Comparison of ENCODE assay signal across 1 cellular context in the genomic region with DNA sequence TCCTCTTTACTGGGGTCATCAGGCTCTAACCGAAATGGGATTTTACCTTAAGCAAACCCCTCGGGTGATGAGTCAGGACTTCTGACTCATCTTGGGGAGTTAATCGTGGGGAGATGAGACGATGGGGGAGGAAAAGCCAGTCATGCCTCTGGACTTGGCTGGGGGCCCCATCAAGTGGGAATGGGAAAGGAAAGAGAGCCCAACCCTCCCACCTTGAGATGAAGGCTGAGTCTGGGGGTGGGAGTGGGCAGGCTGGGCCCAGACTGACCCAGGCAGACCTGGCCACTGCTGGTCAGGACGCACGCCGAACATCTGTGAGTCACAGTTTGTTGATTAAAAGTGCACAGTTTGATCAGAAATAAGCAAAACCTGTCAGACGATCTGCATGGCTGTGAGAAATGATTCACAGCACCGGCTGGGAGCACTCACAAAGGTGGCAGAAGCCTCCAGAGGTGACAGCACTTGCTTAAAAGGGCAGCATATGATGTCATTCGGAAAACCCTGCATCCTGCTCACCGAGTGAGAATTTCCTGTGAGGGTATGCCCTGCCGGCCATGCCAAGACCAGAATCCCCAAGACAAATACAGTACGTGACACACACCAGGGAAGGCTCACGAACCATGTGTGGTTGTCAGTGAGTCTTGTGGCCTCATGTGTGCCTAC.
TF ChIP-seq lines count a peak whose summit lies in the region.

No MANE protein-coding gene starts in this region.

TF ChIP-seq in K562, 482 proteins besides CTCF, POLR2A, EP300 and RAD21 (continued from another document and continues in another):
- TF ChIP-seq, protein P1, sequence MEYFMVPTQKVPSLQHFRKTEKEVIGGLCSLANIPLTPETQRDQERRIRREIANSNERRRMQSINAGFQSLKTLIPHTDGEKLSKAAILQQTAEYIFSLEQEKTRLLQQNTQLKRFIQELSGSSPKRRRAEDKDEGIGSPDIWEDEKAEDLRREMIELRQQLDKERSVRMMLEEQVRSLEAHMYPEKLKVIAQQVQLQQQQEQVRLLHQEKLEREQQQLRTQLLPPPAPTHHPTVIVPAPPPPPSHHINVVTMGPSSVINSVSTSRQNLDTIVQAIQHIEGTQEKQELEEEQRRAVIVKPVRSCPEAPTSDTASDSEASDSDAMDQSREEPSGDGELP (CRISPR knock-in tag; IDR thresholded peaks at IDR 0.05; ENCODE audit: borderline replicate concordance), result peak; percentile 50; the same call in 1 of the 2 replicates
- TF ChIP-seq, protein P2, sequence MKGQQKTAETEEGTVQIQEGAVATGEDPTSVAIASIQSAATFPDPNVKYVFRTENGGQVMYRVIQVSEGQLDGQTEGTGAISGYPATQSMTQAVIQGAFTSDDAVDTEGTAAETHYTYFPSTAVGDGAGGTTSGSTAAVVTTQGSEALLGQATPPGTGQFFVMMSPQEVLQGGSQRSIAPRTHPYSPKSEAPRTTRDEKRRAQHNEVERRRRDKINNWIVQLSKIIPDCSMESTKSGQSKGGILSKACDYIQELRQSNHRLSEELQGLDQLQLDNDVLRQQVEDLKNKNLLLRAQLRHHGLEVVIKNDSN (CRISPR knock-in tag; IDR thresholded peaks at IDR 0.05), result no peak
- TF ChIP-seq, protein P3, sequence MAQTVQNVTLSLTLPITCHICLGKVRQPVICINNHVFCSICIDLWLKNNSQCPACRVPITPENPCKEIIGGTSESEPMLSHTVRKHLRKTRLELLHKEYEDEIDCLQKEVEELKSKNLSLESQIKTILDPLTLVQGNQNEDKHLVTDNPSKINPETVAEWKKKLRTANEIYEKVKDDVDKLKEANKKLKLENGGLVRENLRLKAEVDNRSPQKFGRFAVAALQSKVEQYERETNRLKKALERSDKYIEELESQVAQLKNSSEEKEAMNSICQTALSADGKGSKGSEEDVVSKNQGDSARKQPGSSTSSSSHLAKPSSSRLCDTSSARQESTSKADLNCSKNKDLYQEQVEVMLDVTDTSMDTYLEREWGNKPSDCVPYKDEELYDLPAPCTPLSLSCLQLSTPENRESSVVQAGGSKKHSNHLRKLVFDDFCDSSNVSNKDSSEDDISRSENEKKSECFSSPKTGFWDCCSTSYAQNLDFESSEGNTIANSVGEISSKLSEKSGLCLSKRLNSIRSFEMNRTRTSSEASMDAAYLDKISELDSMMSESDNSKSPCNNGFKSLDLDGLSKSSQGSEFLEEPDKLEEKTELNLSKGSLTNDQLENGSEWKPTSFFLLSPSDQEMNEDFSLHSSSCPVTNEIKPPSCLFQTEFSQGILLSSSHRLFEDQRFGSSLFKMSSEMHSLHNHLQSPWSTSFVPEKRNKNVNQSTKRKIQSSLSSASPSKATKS (CRISPR knock-in tag; IDR thresholded peaks at IDR 0.05), result no peak
- TF ChIP-seq ARID1B (IDR thresholded peaks at IDR 0.05) (peak; percentile 92), ZNF263 (CRISPR knock-in tag; IDR thresholded peaks at IDR 0.05; ENCODE audit: borderline replicate concordance) (peak; percentile 71), NR4A1 (CRISPR knock-in tag; IDR thresholded peaks at IDR 0.05) (no peak), NR4A1 (tag; IDR thresholded peaks at IDR 0.05) (0 out of 2 replicates have a peak, but pooled peaks have one; percentile 7), ZNF583 (CRISPR knock-in tag; IDR thresholded peaks at IDR 0.05) (no peak), STAG1 (CRISPR knock-in tag; IDR thresholded peaks at IDR 0.05; ENCODE audit: borderline replicate concordance) (no peak), E2F3 (CRISPR knock-in tag; IDR thresholded peaks at IDR 0.05) (no peak), POLR3G (IDR thresholded peaks at IDR 0.05; ENCODE audit: extremely low read depth, insufficient read length, insufficient replicate concordance) (no peak), THRAP3 (IDR thresholded peaks at IDR 0.05; ENCODE audit: borderline replicate concordance) (no peak), NFIC (IDR thresholded peaks at IDR 0.05) (peak; percentile 67; the same call in 1 of the 2 replicates), FOXP1 (CRISPR knock-in tag; IDR thresholded peaks at IDR 0.05) (no peak; the same call in 1 of the 2 replicates), ZNF830 (CRISPR knock-in tag; IDR thresholded peaks at IDR 0.05) (no peak), FOS (IDR thresholded peaks at IDR 0.05; ENCODE audit: extremely low read depth, insufficient read length) (peak; percentile 74), TAF9B (IDR thresholded peaks at IDR 0.05; ENCODE audit: partially characterized antibody) (no peak), ETV6 (IDR thresholded peaks at IDR 0.05; ENCODE audit: borderline replicate concordance in 1 of 2, low read depth in 2 of 2, low read length in 1 of 2) (no peak), ETV6 (CRISPR knock-in tag; IDR thresholded peaks at IDR 0.05; ENCODE audit: borderline replicate concordance) (no peak), SLC30A9 (CRISPR knock-in tag; IDR thresholded peaks at IDR 0.05) (no peak), HDAC6 (IDR thresholded peaks at IDR 0.05; ENCODE audit: low read depth, low read length) (no peak), BRCA1 (IDR thresholded peaks at IDR 0.05) (no peak), BRCA1 (CRISPR knock-in tag; IDR thresholded peaks at IDR 0.05) (no peak), ZNF695 (CRISPR knock-in tag; IDR thresholded peaks at IDR 0.05) (no peak), DPF2 (IDR thresholded peaks at IDR 0.05) (peak; percentile 96), PPARD (CRISPR knock-in tag; IDR thresholded peaks at IDR 0.05) (no peak), BMI1 (IDR thresholded peaks at IDR 0.05; ENCODE audit: low read length) (no peak), TRIM24 (IDR thresholded peaks at IDR 0.05) (peak; percentile 62 to 64; a peak in 3 of 4 replicates), ZNF311 (CRISPR knock-in tag; IDR thresholded peaks at IDR 0.05) (no peak), LEF1 (IDR thresholded peaks at IDR 0.05) (peak; percentile 60), ELF4 (CRISPR knock-in tag; IDR thresholded peaks at IDR 0.05) (no peak), U2AF2 (optimal IDR thresholded peaks at IDR 0.05; ENCODE audit: low read depth, low read length) (no peak), KLF10 (CRISPR knock-in tag; IDR thresholded peaks at IDR 0.05) (no peak), EZH2 (IDR thresholded peaks at IDR 0.05; ENCODE audit: borderline replicate concordance, low read depth, low read length) (no peak), SIN3A (IDR thresholded peaks at IDR 0.05; ENCODE audit: borderline replicate concordance in 2 of 2, control insufficient read depth in 1 of 2, low read depth in 2 of 2, low read length in 2 of 2) (peak in 1 of 2 experiments; percentile 41; a peak in 1 of 4 replicates), HNRNPUL1 (IDR thresholded peaks at IDR 0.05; ENCODE audit: low read length) (no peak), KDM5B (IDR thresholded peaks at IDR 0.05; ENCODE audit: insufficient replicate concordance, low read depth, low read length) (no peak), MYC (IDR thresholded peaks at IDR 0.05; ENCODE audit: low read depth, low read length) (no peak), MYC (CRISPR knock-in tag; IDR thresholded peaks at IDR 0.05; ENCODE audit: borderline replicate concordance, low read depth) (no peak), BCOR (IDR thresholded peaks at IDR 0.05) (no peak), RBM14 (IDR thresholded peaks at IDR 0.05; ENCODE audit: borderline replicate concordance, insufficient read depth, low read depth, low read length) (no peak), NCOR1 (IDR thresholded peaks at IDR 0.05) (peak; percentile 63), ZNF384 (IDR thresholded peaks at IDR 0.05; ENCODE audit: low read depth, low read length) (no peak)
- TF ChIP-seq, protein P4, sequence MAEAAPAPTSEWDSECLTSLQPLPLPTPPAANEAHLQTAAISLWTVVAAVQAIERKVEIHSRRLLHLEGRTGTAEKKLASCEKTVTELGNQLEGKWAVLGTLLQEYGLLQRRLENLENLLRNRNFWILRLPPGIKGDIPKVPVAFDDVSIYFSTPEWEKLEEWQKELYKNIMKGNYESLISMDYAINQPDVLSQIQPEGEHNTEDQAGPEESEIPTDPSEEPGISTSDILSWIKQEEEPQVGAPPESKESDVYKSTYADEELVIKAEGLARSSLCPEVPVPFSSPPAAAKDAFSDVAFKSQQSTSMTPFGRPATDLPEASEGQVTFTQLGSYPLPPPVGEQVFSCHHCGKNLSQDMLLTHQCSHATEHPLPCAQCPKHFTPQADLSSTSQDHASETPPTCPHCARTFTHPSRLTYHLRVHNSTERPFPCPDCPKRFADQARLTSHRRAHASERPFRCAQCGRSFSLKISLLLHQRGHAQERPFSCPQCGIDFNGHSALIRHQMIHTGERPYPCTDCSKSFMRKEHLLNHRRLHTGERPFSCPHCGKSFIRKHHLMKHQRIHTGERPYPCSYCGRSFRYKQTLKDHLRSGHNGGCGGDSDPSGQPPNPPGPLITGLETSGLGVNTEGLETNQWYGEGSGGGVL (CRISPR knock-in tag; IDR thresholded peaks at IDR 0.05), result no peak
- TF ChIP-seq, protein P5, sequence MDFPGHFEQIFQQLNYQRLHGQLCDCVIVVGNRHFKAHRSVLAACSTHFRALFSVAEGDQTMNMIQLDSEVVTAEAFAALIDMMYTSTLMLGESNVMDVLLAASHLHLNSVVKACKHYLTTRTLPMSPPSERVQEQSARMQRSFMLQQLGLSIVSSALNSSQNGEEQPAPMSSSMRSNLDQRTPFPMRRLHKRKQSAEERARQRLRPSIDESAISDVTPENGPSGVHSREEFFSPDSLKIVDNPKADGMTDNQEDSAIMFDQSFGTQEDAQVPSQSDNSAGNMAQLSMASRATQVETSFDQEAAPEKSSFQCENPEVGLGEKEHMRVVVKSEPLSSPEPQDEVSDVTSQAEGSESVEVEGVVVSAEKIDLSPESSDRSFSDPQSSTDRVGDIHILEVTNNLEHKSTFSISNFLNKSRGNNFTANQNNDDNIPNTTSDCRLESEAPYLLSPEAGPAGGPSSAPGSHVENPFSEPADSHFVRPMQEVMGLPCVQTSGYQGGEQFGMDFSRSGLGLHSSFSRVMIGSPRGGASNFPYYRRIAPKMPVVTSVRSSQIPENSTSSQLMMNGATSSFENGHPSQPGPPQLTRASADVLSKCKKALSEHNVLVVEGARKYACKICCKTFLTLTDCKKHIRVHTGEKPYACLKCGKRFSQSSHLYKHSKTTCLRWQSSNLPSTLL (IDR thresholded peaks at IDR 0.05), result no peak
- TF ChIP-seq, protein P6, sequence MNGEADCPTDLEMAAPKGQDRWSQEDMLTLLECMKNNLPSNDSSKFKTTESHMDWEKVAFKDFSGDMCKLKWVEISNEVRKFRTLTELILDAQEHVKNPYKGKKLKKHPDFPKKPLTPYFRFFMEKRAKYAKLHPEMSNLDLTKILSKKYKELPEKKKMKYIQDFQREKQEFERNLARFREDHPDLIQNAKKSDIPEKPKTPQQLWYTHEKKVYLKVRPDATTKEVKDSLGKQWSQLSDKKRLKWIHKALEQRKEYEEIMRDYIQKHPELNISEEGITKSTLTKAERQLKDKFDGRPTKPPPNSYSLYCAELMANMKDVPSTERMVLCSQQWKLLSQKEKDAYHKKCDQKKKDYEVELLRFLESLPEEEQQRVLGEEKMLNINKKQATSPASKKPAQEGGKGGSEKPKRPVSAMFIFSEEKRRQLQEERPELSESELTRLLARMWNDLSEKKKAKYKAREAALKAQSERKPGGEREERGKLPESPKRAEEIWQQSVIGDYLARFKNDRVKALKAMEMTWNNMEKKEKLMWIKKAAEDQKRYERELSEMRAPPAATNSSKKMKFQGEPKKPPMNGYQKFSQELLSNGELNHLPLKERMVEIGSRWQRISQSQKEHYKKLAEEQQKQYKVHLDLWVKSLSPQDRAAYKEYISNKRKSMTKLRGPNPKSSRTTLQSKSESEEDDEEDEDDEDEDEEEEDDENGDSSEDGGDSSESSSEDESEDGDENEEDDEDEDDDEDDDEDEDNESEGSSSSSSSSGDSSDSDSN (IDR thresholded peaks at IDR 0.05; ENCODE audit: borderline replicate concordance in 1 of 2, low read depth in 2 of 2, low read length in 2 of 2), result no peak
- TF ChIP-seq, protein P7, sequence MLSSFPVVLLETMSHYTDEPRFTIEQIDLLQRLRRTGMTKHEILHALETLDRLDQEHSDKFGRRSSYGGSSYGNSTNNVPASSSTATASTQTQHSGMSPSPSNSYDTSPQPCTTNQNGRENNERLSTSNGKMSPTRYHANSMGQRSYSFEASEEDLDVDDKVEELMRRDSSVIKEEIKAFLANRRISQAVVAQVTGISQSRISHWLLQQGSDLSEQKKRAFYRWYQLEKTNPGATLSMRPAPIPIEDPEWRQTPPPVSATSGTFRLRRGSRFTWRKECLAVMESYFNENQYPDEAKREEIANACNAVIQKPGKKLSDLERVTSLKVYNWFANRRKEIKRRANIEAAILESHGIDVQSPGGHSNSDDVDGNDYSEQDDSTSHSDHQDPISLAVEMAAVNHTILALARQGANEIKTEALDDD (IDR thresholded peaks at IDR 0.05), result peak; percentile 74
- TF ChIP-seq, protein P8, sequence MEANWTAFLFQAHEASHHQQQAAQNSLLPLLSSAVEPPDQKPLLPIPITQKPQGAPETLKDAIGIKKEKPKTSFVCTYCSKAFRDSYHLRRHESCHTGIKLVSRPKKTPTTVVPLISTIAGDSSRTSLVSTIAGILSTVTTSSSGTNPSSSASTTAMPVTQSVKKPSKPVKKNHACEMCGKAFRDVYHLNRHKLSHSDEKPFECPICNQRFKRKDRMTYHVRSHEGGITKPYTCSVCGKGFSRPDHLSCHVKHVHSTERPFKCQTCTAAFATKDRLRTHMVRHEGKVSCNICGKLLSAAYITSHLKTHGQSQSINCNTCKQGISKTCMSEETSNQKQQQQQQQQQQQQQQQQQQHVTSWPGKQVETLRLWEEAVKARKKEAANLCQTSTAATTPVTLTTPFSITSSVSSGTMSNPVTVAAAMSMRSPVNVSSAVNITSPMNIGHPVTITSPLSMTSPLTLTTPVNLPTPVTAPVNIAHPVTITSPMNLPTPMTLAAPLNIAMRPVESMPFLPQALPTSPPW (CRISPR knock-in tag; IDR thresholded peaks at IDR 0.05), result peak; percentile 70
- TF ChIP-seq, protein P9, sequence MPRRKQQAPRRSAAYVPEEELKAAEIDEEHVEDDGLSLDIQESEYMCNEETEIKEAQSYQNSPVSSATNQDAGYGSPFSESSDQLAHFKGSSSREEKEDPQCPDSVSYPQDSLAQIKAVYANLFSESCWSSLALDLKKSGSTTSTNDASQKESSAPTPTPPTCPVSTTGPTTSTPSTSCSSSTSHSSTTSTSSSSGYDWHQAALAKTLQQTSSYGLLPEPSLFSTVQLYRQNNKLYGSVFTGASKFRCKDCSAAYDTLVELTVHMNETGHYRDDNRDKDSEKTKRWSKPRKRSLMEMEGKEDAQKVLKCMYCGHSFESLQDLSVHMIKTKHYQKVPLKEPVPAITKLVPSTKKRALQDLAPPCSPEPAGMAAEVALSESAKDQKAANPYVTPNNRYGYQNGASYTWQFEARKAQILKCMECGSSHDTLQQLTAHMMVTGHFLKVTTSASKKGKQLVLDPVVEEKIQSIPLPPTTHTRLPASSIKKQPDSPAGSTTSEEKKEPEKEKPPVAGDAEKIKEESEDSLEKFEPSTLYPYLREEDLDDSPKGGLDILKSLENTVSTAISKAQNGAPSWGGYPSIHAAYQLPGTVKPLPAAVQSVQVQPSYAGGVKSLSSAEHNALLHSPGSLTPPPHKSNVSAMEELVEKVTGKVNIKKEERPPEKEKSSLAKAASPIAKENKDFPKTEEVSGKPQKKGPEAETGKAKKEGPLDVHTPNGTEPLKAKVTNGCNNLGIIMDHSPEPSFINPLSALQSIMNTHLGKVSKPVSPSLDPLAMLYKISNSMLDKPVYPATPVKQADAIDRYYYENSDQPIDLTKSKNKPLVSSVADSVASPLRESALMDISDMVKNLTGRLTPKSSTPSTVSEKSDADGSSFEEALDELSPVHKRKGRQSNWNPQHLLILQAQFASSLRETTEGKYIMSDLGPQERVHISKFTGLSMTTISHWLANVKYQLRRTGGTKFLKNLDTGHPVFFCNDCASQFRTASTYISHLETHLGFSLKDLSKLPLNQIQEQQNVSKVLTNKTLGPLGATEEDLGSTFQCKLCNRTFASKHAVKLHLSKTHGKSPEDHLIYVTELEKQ (CRISPR knock-in tag; IDR thresholded peaks at IDR 0.05), result no peak
